29 cellular contexts compared by ENCODE assay signal in the genomic region with DNA sequence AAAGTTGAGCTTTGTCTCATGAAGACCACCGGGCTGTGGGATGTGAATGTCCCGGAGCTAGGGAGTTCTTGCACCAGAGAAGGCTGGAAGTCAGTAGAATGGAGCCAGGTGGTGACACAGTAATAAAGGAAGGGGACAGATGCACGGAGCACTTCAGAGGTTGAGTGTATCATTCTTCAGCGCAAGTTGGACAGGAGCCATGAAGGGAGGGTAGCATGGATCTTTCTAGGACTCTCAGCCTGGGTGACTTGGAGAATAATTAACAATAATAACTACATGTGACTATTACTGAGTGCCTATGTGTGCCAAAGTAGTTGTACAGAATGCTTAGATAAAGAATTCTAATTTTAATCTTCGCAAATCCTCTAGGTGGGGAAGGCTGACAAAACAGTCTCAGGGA.
DNase-seq lines count a peak whose midpoint lies in the region; ATAC-seq and TF ChIP-seq lines count a peak whose summit lies in the region.
"Had no signal": no experiment of that assay in that cellular context is flagged by ENCODE, and none has a peak within 500 bp of the region (broad histone marks: within the 10 kb centered on the region; RNA-seq: fewer than 3 reads in every experiment).

No MANE protein-coding gene starts in this region.

- DNase-seq in NCI-H2196 (lab: John Stamatoyannopoulos, UW; ENCODE audit: unreplicated experiment) (peak; percentile 17), NCI-H2196 treated with DMSO at 0.1 percent for 48 hours (lab: John Stamatoyannopoulos, UW; ENCODE audit: unreplicated experiment) (no peak), NCI-H2029 (lab: John Stamatoyannopoulos, UW) (peak; percentile 84), SHP77 (lab: John Stamatoyannopoulos, UW) (peak; percentile 18 to 41), upper lobe of right lung (no peak), HCEC 1CT (no peak), NOMO-1 treated with DMSO at 0.1 percent for 48 hours (lab: John Stamatoyannopoulos, UW; ENCODE audit: unreplicated experiment) (no peak)
- DNase-seq in stimulated activated CD4-positive, alpha-beta T cell treated with anti-CD3 and anti-CD28 coated beads, Interleukin-4, amount 100 ng/mL, for 24 hours, result no peak
- DNase-seq: activated CD4-positive, alpha-beta T cell treated with anti-CD3 and anti-CD28 coated beads, Interleukin-2, amount 10 ng/mL, durations not matched to agents 24 days and 14 days; activated gamma-delta T cell treated with Interleukin-2 at 50 U/mL for 16 hours; activated T-cell treated with anti-CD3 and anti-CD28 coated beads, Interleukin-2, amount 50 U/mL, for 4 hours; AML-193; CD8-positive, alpha-beta T cell; dermis blood vessel endothelial cell; esophagus squamous epithelium; foreskin melanocyte; GF-D8; left colon; mesenchymal stem cell; NCI-H1092; NCI-H446 treated with DMSO at 0.1 percent for 48 hours; SJCRH30; T1000; uterus; WERI-Rb-1 had no signal

- intact Hi-C loops in upper lobe of right lung (cut with DNase I), result no loop called here

- ATAC-seq in upper lobe of right lung, result peak; percentile 41
- ATAC-seq: activated T-cell treated with anti-CD3 and anti-CD28 coated beads, Interleukin-2, amount 50 U/mL, for 4 hours; CD8-positive, alpha-beta T cell; left colon; Panc1 had no signal

- H3K4me3 ChIP-seq in upper lobe of right lung, result no peak overlapping the region
- H3K4me3 ChIP-seq: esophagus squamous epithelium, HAP-1, SJCRH30, thoracic aorta, uterus had no signal

- peaks cover 11% of the 10 kb centered on the region for H3K9me3 ChIP-seq in upper lobe of right lung
- H3K9me3 ChIP-seq: neutrophil, SJCRH30, thoracic aorta, uterus had no signal

- no peaks in the 10 kb centered on the region for H3K36me3 ChIP-seq in upper lobe of right lung
- H3K36me3 ChIP-seq: esophagus squamous epithelium, HAP-1, neutrophil, SJCRH30, thoracic aorta, uterus, WERI-Rb-1 had no signal

- no peak overlapping the region for H3K27ac ChIP-seq in upper lobe of right lung
- H3K27ac ChIP-seq: esophagus squamous epithelium, neutrophil, SJCRH30, thoracic aorta, uterus, WERI-Rb-1 had no signal

- TF ChIP-seq CTCF in upper lobe of right lung (IDR thresholded peaks at IDR 0.05), result no peak

- H3K27me3 ChIP-seq in upper lobe of right lung, result no peaks in the 10 kb centered on the region
- H3K27me3 ChIP-seq: neutrophil, uterus had no signal

- H3K4me1 ChIP-seq in upper lobe of right lung, result no peaks in the 10 kb centered on the region
- H3K4me1 ChIP-seq: HAP-1, SJCRH30, uterus had no signal

Comparison
In these comparisons a context has a peak if more than half of its experiments do, and no peak if none do; other contexts are left out.
1. DNase-seq: peak in NCI-H2196 (single experiment), NCI-H2029 (single experiment) and SHP77 (2 of 2); none in NCI-H2196 treated with DMSO at 0.1 percent for 48 hours (single experiment), upper lobe of right lung (single experiment), HCEC 1CT (single experiment), stimulated activated CD4-positive, alpha-beta T cell treated with anti-CD3 and anti-CD28 coated beads, Interleukin-4, amount 100 ng/mL, for 24 hours (single experiment) and NOMO-1 treated with DMSO at 0.1 percent for 48 hours (single experiment).